ENCODE assay signal across 24 cellular contexts in the genomic region with DNA sequence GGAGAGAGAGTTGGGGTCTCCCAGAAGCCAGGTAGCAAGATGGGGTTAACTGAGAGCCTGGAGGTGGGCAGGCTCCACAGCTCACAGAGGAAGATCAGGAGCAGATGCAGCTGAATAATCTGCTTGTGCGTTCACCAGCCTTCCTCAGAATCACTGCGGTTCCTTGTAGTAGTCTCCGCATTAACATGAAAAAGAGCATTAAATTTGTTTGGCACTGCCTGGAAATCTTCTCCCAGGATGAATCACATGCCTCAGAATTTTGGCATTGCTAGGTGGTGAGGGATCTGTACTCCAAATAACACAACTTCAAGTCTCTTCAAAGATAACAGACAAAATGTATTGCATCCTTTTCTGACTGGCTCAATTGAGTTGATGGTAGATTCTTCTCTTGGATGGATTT.
"Had no signal": no experiment of that assay in that cellular context is flagged by ENCODE, and none has a peak within 500 bp of the region (broad histone marks: within the 10 kb centered on the region; RNA-seq: fewer than 3 reads in every experiment).

No MANE protein-coding gene starts in this region.

- FAIRE-seq: HepG2 had no signal

- H3K27ac ChIP-seq: RWPE1 had no signal

- ATAC-seq: HepG2, Panc1, PC-3, T-cell had no signal

- H3K9me3 ChIP-seq: SK-N-SH had no signal

- H3K9ac ChIP-seq: SK-N-SH had no signal

- DNase-seq: IMR-90, Karpas-422, KG1, MM.1S, NCI-H1092 treated with DMSO at 0.1 percent for 48 hours, NCI-H1436, NCI-H187, NCI-H2029, NCI-H2081 treated with DMSO at 0.1 percent for 48 hours, NCI-H2171, NCI-H226, NCI-H446, NCI-H510A, NCI-H524 treated with DMSO at 0.1 percent for 48 hours, NCI-H69, NCI-H774, PC-3, SHP77, SK-N-SH, SW 1271, T-cell had no signal

- H3K4me2 ChIP-seq: SK-N-SH had no signal
